8 cellular contexts compared by ENCODE assay signal in the genomic region with DNA sequence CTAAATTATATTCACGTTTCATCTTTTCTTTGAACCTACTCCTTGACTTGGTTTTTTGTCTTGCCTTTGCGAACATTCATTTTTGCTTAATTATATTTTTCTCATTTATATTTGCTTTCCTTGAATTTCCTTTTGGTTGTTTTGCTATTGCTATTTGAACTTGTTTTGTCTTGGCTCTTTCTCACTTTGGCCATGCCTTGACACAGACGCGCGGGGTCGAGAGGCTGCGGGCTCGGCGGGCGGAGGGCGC. TPM values are rescaled to one million over a fixed set of nuclear protein-coding genes. Genes with fewer than 3 reads are reported as not detected.
DNase-seq lines count a peak whose midpoint lies in the region; ATAC-seq and TF ChIP-seq lines count a peak whose summit lies in the region.

No MANE protein-coding gene starts in this region.

- no peaks in the 10 kb centered on the region for H3K9me3 Mint-ChIP-seq in activated T-cell treated with anti-CD3 and anti-CD28 coated beads, Interleukin-2, amount 50 U/mL, for 72 hours

- no peaks in the 10 kb centered on the region; the same call in 1 of the 2 replicates for H3F3A ChIP-seq in OCI-LY1 (ENCODE audit: insufficient read depth, low read length)

- H3K4me3 ChIP-seq in BLaER1 (peak overlapping the region; percentile 91), OCI-LY1 (ENCODE audit: low read depth, low read length, poor library complexity, severe bottlenecking) (peak overlapping the region; percentile 79), fibroblast of lung (replicated peaks in 1 of 4; ENCODE audit: control extremely low read depth in 1 of 4, insufficient read depth in 1 of 4, low read depth in 3 of 4, low read length in 4 of 4) (peak overlapping the region; percentile 69 to 90 (median 80)), ovary (peak overlapping the region; percentile 77)

- H3K9me3 ChIP-seq in BLaER1: no peaks in the 10 kb centered on the region
- H3K9me3 ChIP-seq in OCI-LY1 (ENCODE audit: low read length): no peaks in the 10 kb centered on the region
- H3K9me3 ChIP-seq in fibroblast of lung (ENCODE audit: control insufficient read depth, insufficient read depth, low read depth, low read length): no peaks in the 10 kb centered on the region
- H3K9me3 ChIP-seq in ovary: no peaks in the 10 kb centered on the region

- no peaks in the 10 kb centered on the region for H3K4me1 Mint-ChIP-seq in activated T-cell treated with anti-CD3 and anti-CD28 coated beads, Interleukin-2, amount 50 U/mL, for 72 hours (ENCODE audit: low read depth)

- H3K36me3 Mint-ChIP-seq in activated T-cell treated with anti-CD3 and anti-CD28 coated beads, Interleukin-2, amount 50 U/mL, for 72 hours (ENCODE audit: insufficient read depth in 2 of 2): no peaks in the 10 kb centered on the region

- no peak overlapping the region for H3K4me3 Mint-ChIP-seq in activated T-cell treated with anti-CD3 and anti-CD28 coated beads, Interleukin-2, amount 50 U/mL, for 72 hours

- H3K27me3 Mint-ChIP-seq in activated T-cell treated with anti-CD3 and anti-CD28 coated beads, Interleukin-2, amount 50 U/mL, for 72 hours (ENCODE audit: low read depth): no peaks in the 10 kb centered on the region

- H3K27ac Mint-ChIP-seq in activated T-cell treated with anti-CD3 and anti-CD28 coated beads, Interleukin-2, amount 50 U/mL, for 72 hours: no peak overlapping the region

- no peak for TF ChIP-seq CTCF in OCI-LY1 (IDR thresholded peaks at IDR 0.05; ENCODE audit: low read length)
- no peak for TF ChIP-seq CTCF in fibroblast of lung (conservative IDR thresholded peaks at IDR 0.05 in 1 of 2, IDR thresholded peaks at IDR 0.05 in 1 of 2; ENCODE audit: low read depth in 1 of 2, low read length in 2 of 2)
- no peak for TF ChIP-seq CTCF in ovary (IDR thresholded peaks at IDR 0.05)

- no peak for TF ChIP-seq EP300 in ovary (IDR thresholded peaks at IDR 0.05)

- H4K20me1 ChIP-seq in BLaER1 (peaks cover 18% of the 10 kb centered on the region), OCI-LY1 (ENCODE audit: insufficient read depth, low read length) (no peaks in the 10 kb centered on the region), fibroblast of lung (ENCODE audit: control insufficient read depth, extremely low read depth, insufficient read depth, low read length) (no peaks in the 10 kb centered on the region)

- H3K4me1 ChIP-seq in BLaER1: peaks cover 68% of the 10 kb centered on the region
- H3K4me1 ChIP-seq in OCI-LY1 (ENCODE audit: insufficient read depth, low read length, severe bottlenecking): peaks cover 68% of the 10 kb centered on the region
- no peaks in the 10 kb centered on the region for H3K4me1 ChIP-seq in fibroblast of lung (ENCODE audit: control insufficient read depth, extremely low read depth, insufficient read depth, low read length)
- no peaks in the 10 kb centered on the region for H3K4me1 ChIP-seq in ovary (ENCODE audit: insufficient read depth)

- no peaks in the 10 kb centered on the region for H3K9me2 ChIP-seq in OCI-LY1 (ENCODE audit: low read depth, low read length)

- H3K27ac ChIP-seq in BLaER1 (peak overlapping the region; percentile 87), OCI-LY1 (ENCODE audit: low read depth, low read length, poor library complexity, severe bottlenecking) (peak overlapping the region; percentile 50), fibroblast of lung (ENCODE audit: insufficient read depth, low read length) (peak overlapping the region; percentile 60), ovary (no peak overlapping the region)

- intact Hi-C loops in ovary (cut with DNase I): loop anchor here (2.0 to 10.0 kb wide), 7 partner anchors 69 to 389 kb away; a partner anchor contains a TSS

- DNase-seq in fibroblast of lung (ENCODE audit: low read depth in 2 of 2) (no peak), ovary (no peak), DMS79 treated with DMSO at 0.1 percent for 48 hours (lab: John Stamatoyannopoulos, UW) (no peak), COLO829 (ENCODE audit: low spot score) (no peak)
- DNase-seq in activated T-cell treated with anti-CD3 and anti-CD28 coated beads, Interleukin-2, amount 50 U/mL, for 72 hours: no peak

- H3K4me2 ChIP-seq in BLaER1 (peak overlapping the region; percentile 91), OCI-LY1 (ENCODE audit: low read length) (peak overlapping the region; percentile 86), fibroblast of lung (ENCODE audit: extremely low read depth, insufficient read depth, low read length) (peak overlapping the region; percentile 96)

- H3K9ac ChIP-seq in BLaER1: peak overlapping the region; percentile 94
- peak overlapping the region; percentile 86 for H3K9ac ChIP-seq in OCI-LY1 (ENCODE audit: low read length)
- peak overlapping the region; percentile 58 for H3K9ac ChIP-seq in fibroblast of lung (ENCODE audit: insufficient read depth, low read length)

- H3K36me3 ChIP-seq in BLaER1: peaks cover 17% of the 10 kb centered on the region; the same call in 1 of the 2 replicates
- peaks cover 11% of the 10 kb centered on the region; the same call in 1 of the 2 replicates for H3K36me3 ChIP-seq in OCI-LY1 (ENCODE audit: insufficient read depth, low read length)
- H3K36me3 ChIP-seq in fibroblast of lung (ENCODE audit: control insufficient read depth, insufficient read depth, low read length): no peaks in the 10 kb centered on the region
- no peaks in the 10 kb centered on the region for H3K36me3 ChIP-seq in ovary

- 0 to 1% (median 1%) methylated on average over 11 of the region's 11 CpGs for WGBS in ovary, 3 donors

- no peaks in the 10 kb centered on the region for H3K27me3 ChIP-seq in BLaER1
- H3K27me3 ChIP-seq in OCI-LY1 (ENCODE audit: insufficient read depth, low read length): no peaks in the 10 kb centered on the region
- H3K27me3 ChIP-seq in fibroblast of lung (ENCODE audit: control insufficient read depth, insufficient read depth, low read length): no peaks in the 10 kb centered on the region
- H3K27me3 ChIP-seq in ovary: no peaks in the 10 kb centered on the region

- H2AFZ ChIP-seq in OCI-LY1 (ENCODE audit: low read length) (peak overlapping the region; percentile 62; the same call in 1 of the 2 replicates), fibroblast of lung (ENCODE audit: low read length) (peak overlapping the region; percentile 65)

- no peak for ATAC-seq in activated T-cell treated with anti-CD3 and anti-CD28 coated beads, Interleukin-2, amount 50 U/mL, for 72 hours (replicated peaks in 1 of 2)
- ATAC-seq in HG03342 (IDR thresholded peaks at IDR 0.05; ENCODE audit: unreplicated experiment): no peak

- no peak for TF ChIP-seq POLR2A in ovary (IDR thresholded peaks at IDR 0.05)

- H3K79me2 ChIP-seq in OCI-LY1 (ENCODE audit: insufficient read depth, low read length) (peaks cover 10% of the 10 kb centered on the region), fibroblast of lung (ENCODE audit: control insufficient read depth, insufficient read depth, low read length) (peaks cover 19% of the 10 kb centered on the region)

RNA-seq across cellular contexts. Expression of a gene that starts 7.1 kb away (rescaled TPM):
- total RNA-seq in fibroblast of lung: 27.5 and 38.3 TPM in 2 replicates
- 41.6 and 49.0 TPM in 2 replicates for polyA plus RNA-seq in fibroblast of lung
- polyA plus RNA-seq in fibroblast of lung (2012): 39.0 and 42.5 TPM in 2 replicates
- 0.86 and 3.5 TPM in 2 replicates for polyA minus RNA-seq in fibroblast of lung (ENCODE audit: low replicate concordance)
- total RNA-seq in ovary: 10 to 100 TPM; 17.0 to 31.4 (median 24.2) TPM
- polyA plus RNA-seq in ovary: 10 to 100 TPM; 34.2 to 35.6 TPM
- total RNA-seq in activated T-cell treated with anti-CD3 and anti-CD28 coated beads, Interleukin-2, amount 50 U/mL, for 72 hours: 1 to 10 TPM; 9.3 to 9.8 TPM

Comparison
In these comparisons a context has a peak if more than half of its experiments do, and no peak if none do; other contexts are left out.
1. H3K27ac ChIP-seq: peak in BLaER1 (single experiment), OCI-LY1 (single experiment) and fibroblast of lung (single experiment); none in ovary (0 of 2).
2. Peak in every context shown above with its lines, with median percentiles within 50 percentile points of each other: H3K4me2 ChIP-seq, H3K4me3 ChIP-seq and H3K9ac ChIP-seq.